Comparison of ENCODE assay signal across 13 cellular contexts in the genomic region with DNA sequence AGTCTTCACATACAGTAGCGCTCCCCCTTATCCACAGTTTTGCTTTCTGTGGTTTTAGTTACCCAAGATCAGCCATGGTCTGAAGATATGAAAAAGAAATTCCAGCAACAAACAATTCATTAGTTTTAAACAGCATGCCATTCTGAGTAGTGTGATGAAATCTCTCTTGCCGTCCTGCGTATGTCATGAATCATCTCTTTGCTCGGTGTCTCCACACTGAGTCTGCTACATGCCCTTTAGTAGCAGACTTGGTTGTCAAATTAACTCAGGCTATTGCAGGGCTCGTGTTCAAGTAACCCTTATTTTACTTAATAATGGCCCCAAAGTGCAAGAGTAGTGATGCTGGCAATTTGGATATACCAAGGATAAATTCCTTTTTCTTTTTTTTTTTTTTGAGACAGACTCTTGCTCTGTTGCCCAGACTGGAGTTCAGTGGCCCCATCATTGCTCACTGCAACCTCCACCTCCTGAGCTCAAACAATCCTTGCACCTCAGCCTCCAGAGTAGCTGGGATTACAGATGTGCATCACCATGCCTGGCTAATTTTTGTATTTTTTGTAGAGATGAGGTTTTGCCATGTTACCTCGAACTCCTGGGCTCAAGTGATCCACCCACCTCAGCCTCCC. TPM values are rescaled to one million over a fixed set of nuclear protein-coding genes. Genes with fewer than 3 reads are reported as not detected.
A peak's percentile ranks its signal among the peaks of the same experiment; 100 is the strongest.
DNase-seq lines count a peak whose midpoint lies in the region; ATAC-seq and TF ChIP-seq lines count a peak whose summit lies in the region.
"Had no signal": no experiment of that assay in that cellular context is flagged by ENCODE, and none has a peak within 500 bp of the region (broad histone marks: within the 10 kb centered on the region; RNA-seq: fewer than 3 reads in every experiment).

No MANE protein-coding gene starts in this region.

- H3K27me3 ChIP-seq in ovary (no peaks in the 10 kb centered on the region), testis (no peaks in the 10 kb centered on the region)
- H3K27me3 ChIP-seq: cardiac muscle cell, upper lobe of left lung had no signal

- H3K27me3 Mint-ChIP-seq in activated naive CD8-positive, alpha-beta T cell treated with anti-CD3 and anti-CD28 coated beads, Interleukin-2, amount 50 U/mL, for 24 hours = no peaks in the 10 kb centered on the region
- H3K27me3 Mint-ChIP-seq in activated naive CD8-positive, alpha-beta T cell treated with anti-CD3 and anti-CD28 coated beads for 36 hours = no peaks in the 10 kb centered on the region

- peaks cover 4% of the 10 kb centered on the region for H3K36me3 Mint-ChIP-seq in activated naive CD8-positive, alpha-beta T cell treated with anti-CD3 and anti-CD28 coated beads, Interleukin-2, amount 50 U/mL, for 24 hours (ENCODE audit: low read depth)
- H3K36me3 Mint-ChIP-seq in activated naive CD8-positive, alpha-beta T cell treated with anti-CD3 and anti-CD28 coated beads for 36 hours = peaks cover 4% of the 10 kb centered on the region

- ATAC-seq in activated naive CD8-positive, alpha-beta T cell treated with anti-CD3 and anti-CD28 coated beads, Interleukin-2, amount 50 U/mL, for 24 hours = peak; percentile 71
- ATAC-seq: GM12878 had no signal

- H3K4me1 Mint-ChIP-seq in activated naive CD8-positive, alpha-beta T cell treated with anti-CD3 and anti-CD28 coated beads, Interleukin-2, amount 50 U/mL, for 24 hours = peaks cover 14% of the 10 kb centered on the region
- H3K4me1 Mint-ChIP-seq in activated naive CD8-positive, alpha-beta T cell treated with anti-CD3 and anti-CD28 coated beads for 36 hours = peaks cover 10% of the 10 kb centered on the region

- no peak for DNase-seq in activated naive CD8-positive, alpha-beta T cell treated with anti-CD3 and anti-CD28 coated beads, Interleukin-2, amount 50 U/mL, for 24 hours
- no peak for DNase-seq in activated naive CD8-positive, alpha-beta T cell treated with anti-CD3 and anti-CD28 coated beads for 36 hours
- DNase-seq in RPMI7951 (ENCODE audit: low read depth) (peak; percentile 77), fibroblast of peridontal ligament (ENCODE audit: extremely low read depth) (peak; percentile 96), stromal cell of bone marrow (ENCODE audit: low read depth) (peak; percentile 72), ovary (no peak), testis (no peak)
- no peak for DNase-seq in stimulated activated CD4-positive, alpha-beta T cell treated with anti-CD3 and anti-CD28 coated beads, Interleukin-15, amount 100 ng/mL, for 24 hours
- DNase-seq: hippocampal formation, NCI-H1048, upper lobe of left lung had no signal

- no peaks in the 10 kb centered on the region for H3K9me3 ChIP-seq in ovary
- no peaks in the 10 kb centered on the region for H3K9me3 ChIP-seq in testis
- H3K9me3 ChIP-seq: upper lobe of left lung had no signal

- no peak overlapping the region for H3K4me3 Mint-ChIP-seq in activated naive CD8-positive, alpha-beta T cell treated with anti-CD3 and anti-CD28 coated beads, Interleukin-2, amount 50 U/mL, for 24 hours
- no peak overlapping the region for H3K4me3 Mint-ChIP-seq in activated naive CD8-positive, alpha-beta T cell treated with anti-CD3 and anti-CD28 coated beads for 36 hours

- H3K4me3 ChIP-seq in ovary (no peak overlapping the region), testis (no peak overlapping the region)
- H3K4me3 ChIP-seq: cardiac muscle cell, GM12878, upper lobe of left lung had no signal

- TF ChIP-seq POLR2A in ovary (IDR thresholded peaks at IDR 0.05) (no peak), testis (IDR thresholded peaks at IDR 0.05) (no peak)

- no peak overlapping the region for H3K27ac Mint-ChIP-seq in activated naive CD8-positive, alpha-beta T cell treated with anti-CD3 and anti-CD28 coated beads, Interleukin-2, amount 50 U/mL, for 24 hours
- no peak overlapping the region for H3K27ac Mint-ChIP-seq in activated naive CD8-positive, alpha-beta T cell treated with anti-CD3 and anti-CD28 coated beads for 36 hours

- no peaks in the 10 kb centered on the region for H3K36me3 ChIP-seq in ovary
- no peaks in the 10 kb centered on the region for H3K36me3 ChIP-seq in testis (ENCODE audit: low read depth, missing control alignments)
- H3K36me3 ChIP-seq: cardiac muscle cell, upper lobe of left lung had no signal

- no peak for TF ChIP-seq EP300 in ovary (IDR thresholded peaks at IDR 0.05)

- H3K4me1 ChIP-seq in ovary (ENCODE audit: insufficient read depth) (peaks cover 4% of the 10 kb centered on the region), testis (no peaks in the 10 kb centered on the region)
- H3K4me1 ChIP-seq: upper lobe of left lung had no signal

- WGBS in ovary, 3 donors = 30 to 46% (median 39%) methylated on average over 6 of the region's 6 CpGs
- 78 to 87% methylated on average over 6 of the region's 6 CpGs for WGBS in testis, 2 donors

- intact Hi-C loops in ovary (cut with DNase I) = no loop called here
- intact Hi-C loops in testis (cut with DNase I; ENCODE audit: low total_unique reads) = no loop called here

- TF ChIP-seq CTCF in ovary (IDR thresholded peaks at IDR 0.05) = no peak
- TF ChIP-seq CTCF in testis (IDR thresholded peaks at IDR 0.05) = no peak

- no peaks in the 10 kb centered on the region for H3K9me3 Mint-ChIP-seq in activated naive CD8-positive, alpha-beta T cell treated with anti-CD3 and anti-CD28 coated beads, Interleukin-2, amount 50 U/mL, for 24 hours
- no peaks in the 10 kb centered on the region for H3K9me3 Mint-ChIP-seq in activated naive CD8-positive, alpha-beta T cell treated with anti-CD3 and anti-CD28 coated beads for 36 hours

- no peak overlapping the region for H3K27ac ChIP-seq in ovary
- no peak overlapping the region for H3K27ac ChIP-seq in testis
- H3K27ac ChIP-seq: cardiac muscle cell, upper lobe of left lung had no signal

RNA-seq across cellular contexts. Expression of a gene that starts 22.6 kb away (rescaled TPM):
- total RNA-seq in activated naive CD8-positive, alpha-beta T cell treated with anti-CD3 and anti-CD28 coated beads for 36 hours = 10 to 100 TPM; 23.9 TPM
- total RNA-seq in RPMI7951 (2014; rRNA removed; shearing (Covaris generic)) = 9.2 and 16.9 TPM in 2 replicates
- total RNA-seq in ovary (10 to 100 TPM; 20.1 to 37.7 (median 31.8) TPM), testis (10 to 100 TPM; 40.9 to 51.8 TPM)
- polyA plus RNA-seq in ovary (10 to 100 TPM; 20.3 to 50.8 TPM), testis (ENCODE audit: insufficient read depth, low read depth, low replicate concordance) (33.1 TPM)

Comparison
In these comparisons a context has a peak if more than half of its experiments do, and no peak if none do; other contexts are left out.
1. DNase-seq: peak in RPMI7951 (single experiment), fibroblast of peridontal ligament (single experiment) and stromal cell of bone marrow (single experiment); none in activated naive CD8-positive, alpha-beta T cell treated with anti-CD3 and anti-CD28 coated beads, Interleukin-2, amount 50 U/mL, for 24 hours (single experiment), activated naive CD8-positive, alpha-beta T cell treated with anti-CD3 and anti-CD28 coated beads for 36 hours (single experiment), stimulated activated CD4-positive, alpha-beta T cell treated with anti-CD3 and anti-CD28 coated beads, Interleukin-15, amount 100 ng/mL, for 24 hours (single experiment), ovary (0 of 5) and testis (single experiment).